33 cellular contexts compared by ENCODE assay signal in genomic region chr6:111069722-111070406, GRCh38. TPM values are rescaled to one million over a fixed set of nuclear protein-coding genes. Genes with fewer than 3 reads are reported as not detected.
DNase-seq lines count a peak whose midpoint lies in the region; ATAC-seq and TF ChIP-seq lines count a peak whose summit lies in the region.
"Had no signal": no experiment of that assay in that cellular context is flagged by ENCODE, and none has a peak within 500 bp of the region (broad histone marks: within the 10 kb centered on the region; RNA-seq: fewer than 3 reads in every experiment).

No MANE protein-coding gene starts in this region.

- no peaks in the 10 kb centered on the region for H3K36me3 ChIP-seq in neural progenitor cell
- H3K36me3 ChIP-seq: left lung, WERI-Rb-1 had no signal

- DNase-seq in NCI-H2196 (lab: John Stamatoyannopoulos, UW; ENCODE audit: unreplicated experiment): peak; percentile 32
- no peak for DNase-seq in NCI-H2196 treated with DMSO at 0.1 percent for 48 hours (lab: John Stamatoyannopoulos, UW; ENCODE audit: unreplicated experiment)
- DNase-seq in GM10248 (ENCODE audit: extremely low spot score): peak; percentile 30
- peak; percentile 66 for DNase-seq in NCI-H1092 treated with DMSO at 0.1 percent for 48 hours (lab: John Stamatoyannopoulos, UW)
- no peak for DNase-seq in neural progenitor cell (ENCODE audit: low spot score)
- no peak for DNase-seq in NCI-H2171 (lab: John Stamatoyannopoulos, UW)
- DNase-seq: activated CD4-positive, alpha-beta T cell treated with anti-CD3 and anti-CD28 coated beads for 48 hours; activated gamma-delta T cell treated with Interleukin-2 at 50 U/mL for 16 hours; activated T-cell treated with anti-CD3 and anti-CD28 coated beads, Interleukin-2, amount 50 U/mL, for 1 hour; Calu3; CD4-positive, CD25-positive, alpha-beta regulatory T cell; central memory CD4-positive, alpha-beta T cell; effector memory CD8-positive, alpha-beta T cell; erythroblast; glutamatergic neuron; H9; KG1; left lung; mesenchymal stem cell; MM.1S; NCI-H345; NCI-H69; small intestine; stimulated activated naive B cell treated with anti-CD40 and anti-IgM and Interleukin-4, amounts not matched to agents 10 μg/mL and 1 μg/mL and 100 μg/mL, for 72 hours; testis; WERI-Rb-1 had no signal

- TF ChIP-seq CTCF in GM10248 (IDR thresholded peaks at IDR 0.05; ENCODE audit: control extremely low read depth, extremely low read depth, low read depth, missing control alignments) (no peak), neural progenitor cell (IDR thresholded peaks at IDR 0.05) (no peak)

- POLR2A ChIA-PET in GM10248 (lab: Yijun Ruan, JAX): interaction anchor here (0.6 kb wide), 1 partner anchor 550 kb away, joined by 4 read pairs; no protein-coding TSS in a partner anchor

- H3K79me2 ChIP-seq in neural progenitor cell (ENCODE audit: low read depth): no peaks in the 10 kb centered on the region

- H3K36me3 Mint-ChIP-seq in neural progenitor cell: no peaks in the 10 kb centered on the region
- H3K36me3 Mint-ChIP-seq in activated T-helper 17 cell treated with anti-CD3 and anti-CD28 coated beads, Interleukin-2, amount 50 U/mL, for 72 hours (ENCODE audit: low read depth): no peaks in the 10 kb centered on the region
- H3K36me3 Mint-ChIP-seq: CD4-positive, CD25-positive, alpha-beta regulatory T cell had no signal

- ATAC-seq in GM18502 (IDR thresholded peaks at IDR 0.05; ENCODE audit: poor library complexity, unreplicated experiment): no peak
- ATAC-seq in activated T-helper 17 cell treated with anti-CD3 and anti-CD28 coated beads, Interleukin-2, amount 50 U/mL, for 72 hours (replicated peaks): no peak
- ATAC-seq: A549; effector memory CD8-positive, alpha-beta T cell had no signal

- CTCF ChIA-PET in GM10248 (lab: Yijun Ruan, JAX): interaction anchor here (1.2 to 5.5 kb wide), 2 partner anchors 12 to 13 kb away, joined by 3 to 37 read pairs; no protein-coding TSS in a partner anchor

- peak overlapping the region; percentile 57 for H2AFZ ChIP-seq in neural progenitor cell (replicated peaks)

- no peak overlapping the region for H3K4me3 ChIP-seq in neural progenitor cell
- H3K4me3 ChIP-seq: A549, left lung, testis had no signal

- H3K27me3 ChIP-seq in neural progenitor cell: peaks cover 4% of the 10 kb centered on the region
- H3K27me3 ChIP-seq: left lung, testis had no signal

- no peak overlapping the region for H3K27ac Mint-ChIP-seq in neural progenitor cell
- H3K27ac Mint-ChIP-seq in activated T-helper 17 cell treated with anti-CD3 and anti-CD28 coated beads, Interleukin-2, amount 50 U/mL, for 72 hours: no peak overlapping the region
- H3K27ac Mint-ChIP-seq: CD4-positive, CD25-positive, alpha-beta regulatory T cell; effector memory CD8-positive, alpha-beta T cell; stimulated activated naive B cell treated with anti-CD40 and anti-IgM and Interleukin-4, amounts not matched to agents 10 μg/mL and 1 μg/mL and 100 μg/mL, for 72 hours; T-helper 2 cell treated with Interferon-gamma antibody and Interleukin-4, amounts not matched to agents 5 μg/mL and 100 μg/mL, for 36 hours had no signal

- no peaks in the 10 kb centered on the region for H3F3A ChIP-seq in neural progenitor cell (ENCODE audit: low read depth)

- H3K9ac ChIP-seq in neural progenitor cell: no peak overlapping the region

- peaks cover 5% of the 10 kb centered on the region for H3K27me3 Mint-ChIP-seq in neural progenitor cell (ENCODE audit: insufficient read depth, low read depth)
- H3K27me3 Mint-ChIP-seq in activated T-helper 17 cell treated with anti-CD3 and anti-CD28 coated beads, Interleukin-2, amount 50 U/mL, for 72 hours: peaks cover 12% of the 10 kb centered on the region

- H3K4me2 ChIP-seq in neural progenitor cell: no peak overlapping the region
- H3K4me2 ChIP-seq: A549 had no signal

- H4K20me1 ChIP-seq in neural progenitor cell (ENCODE audit: low read depth): no peaks in the 10 kb centered on the region

- no peak overlapping the region for H3K4me3 Mint-ChIP-seq in neural progenitor cell
- no peak overlapping the region for H3K4me3 Mint-ChIP-seq in activated T-helper 17 cell treated with anti-CD3 and anti-CD28 coated beads, Interleukin-2, amount 50 U/mL, for 72 hours
- H3K4me3 Mint-ChIP-seq: CD4-positive, CD25-positive, alpha-beta regulatory T cell; effector memory CD8-positive, alpha-beta T cell; H9; neural crest cell; stimulated activated naive B cell treated with anti-CD40 and anti-IgM and Interleukin-4, amounts not matched to agents 10 μg/mL and 1 μg/mL and 100 μg/mL, for 72 hours; T-helper 2 cell treated with Interferon-gamma antibody and Interleukin-4, amounts not matched to agents 5 μg/mL and 100 μg/mL, for 36 hours had no signal

- no peaks in the 10 kb centered on the region for H3K4me1 ChIP-seq in neural progenitor cell
- H3K4me1 ChIP-seq: A549, left lung, testis had no signal

- H3K9me3 ChIP-seq in neural progenitor cell (ENCODE audit: low read depth): no peaks in the 10 kb centered on the region
- H3K9me3 ChIP-seq: A549, left lung, testis had no signal

- peaks cover under 1% of the 10 kb centered on the region for H3K9me3 Mint-ChIP-seq in neural progenitor cell
- no peaks in the 10 kb centered on the region for H3K9me3 Mint-ChIP-seq in activated T-helper 17 cell treated with anti-CD3 and anti-CD28 coated beads, Interleukin-2, amount 50 U/mL, for 72 hours
- H3K9me3 Mint-ChIP-seq: effector memory CD8-positive, alpha-beta T cell; H9; neural crest cell; stimulated activated naive B cell treated with anti-CD40 and anti-IgM and Interleukin-4, amounts not matched to agents 10 μg/mL and 1 μg/mL and 100 μg/mL, for 72 hours; T-helper 2 cell treated with Interferon-gamma antibody and Interleukin-4, amounts not matched to agents 5 μg/mL and 100 μg/mL, for 36 hours had no signal

- H3K27ac ChIP-seq in neural progenitor cell: no peak overlapping the region
- H3K27ac ChIP-seq: A549, HL-60, left lung, testis, WERI-Rb-1 had no signal

- peaks cover 2% of the 10 kb centered on the region for H3K4me1 Mint-ChIP-seq in neural progenitor cell
- no peaks in the 10 kb centered on the region for H3K4me1 Mint-ChIP-seq in activated T-helper 17 cell treated with anti-CD3 and anti-CD28 coated beads, Interleukin-2, amount 50 U/mL, for 72 hours
- H3K4me1 Mint-ChIP-seq: neural crest cell had no signal

RNA-seq across cellular contexts. Expression of gene SLC16A10, which starts 17.4 kb away (rescaled TPM):
- 4.3 and 4.8 TPM in 2 replicates for total RNA-seq in neural progenitor cell (ENCODE audit: low replicate concordance)
- 1 to 10 TPM; 2.1 to 3.8 TPM for total RNA-seq in activated T-helper 17 cell treated with anti-CD3 and anti-CD28 coated beads, Interleukin-2, amount 50 U/mL, for 72 hours
- total RNA-seq: RPMI7951 had no signal

Comparison
In these comparisons a context has a peak if more than half of its experiments do, and no peak if none do; other contexts are left out.
1. DNase-seq: peak in NCI-H2196 (single experiment), GM10248 (single experiment) and NCI-H1092 treated with DMSO at 0.1 percent for 48 hours (single experiment); none in NCI-H2196 treated with DMSO at 0.1 percent for 48 hours (single experiment), neural progenitor cell (single experiment) and NCI-H2171 (single experiment).